In the genomic region with DNA sequence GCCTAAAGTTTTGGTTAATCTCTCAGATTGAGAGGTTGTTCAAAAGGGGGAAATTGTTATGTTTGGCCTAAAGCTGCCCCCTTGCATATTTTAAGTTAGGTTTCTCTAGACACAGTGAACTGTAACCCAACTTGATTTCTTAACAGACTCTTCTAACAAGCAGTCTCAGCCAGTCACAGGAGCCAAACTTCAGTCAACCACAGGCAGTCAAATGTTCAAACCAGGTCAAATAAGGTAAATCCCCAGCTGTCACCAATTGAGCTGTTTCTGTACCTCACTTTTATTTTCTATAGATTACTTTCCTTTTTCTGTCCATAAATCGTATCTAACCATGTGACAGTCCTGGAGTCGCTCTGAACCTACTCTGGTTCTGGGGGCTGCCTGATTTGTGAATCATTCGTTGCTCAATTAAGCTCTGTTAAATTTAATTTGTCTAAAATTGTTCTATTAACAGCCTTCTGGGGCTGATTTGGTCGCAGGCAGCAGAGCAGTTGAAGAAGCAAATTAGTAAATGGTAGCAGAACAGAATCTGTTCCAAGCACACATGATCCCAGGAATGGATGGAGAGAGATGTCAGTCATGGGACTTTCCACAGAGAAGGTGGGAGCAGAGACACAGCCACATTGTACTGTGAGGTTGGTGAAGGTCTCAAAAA, we compare ENCODE assay signal across 10 cellular contexts. TPM values are rescaled to one million over a fixed set of nuclear protein-coding genes. Genes with fewer than 3 reads are reported as not detected.
A peak's percentile ranks its signal among the peaks of the same experiment; 100 is the strongest.
DNase-seq lines count a peak whose midpoint lies in the region; ATAC-seq lines count a peak whose summit lies in the region.
"Had no signal": no experiment of that assay in that cellular context is flagged by ENCODE, and none has a peak within 500 bp of the region (broad histone marks: within the 10 kb centered on the region; RNA-seq: fewer than 3 reads in every experiment).

No MANE protein-coding gene starts in this region.

- intact Hi-C loops in posterior vena cava (cut with DNase I) = no loop called here

- DNase-seq in DMS 273 (lab: John Stamatoyannopoulos, UW; ENCODE audit: unreplicated experiment) (peak; percentile 43), DMS 273 treated with DMSO at 0.1 percent for 48 hours (lab: John Stamatoyannopoulos, UW) (no peak), mesendoderm (no peak), iPS-NIHi7 (ENCODE audit: extremely low spot score) (no peak), NCI-H510A (lab: John Stamatoyannopoulos, UW) (no peak), posterior vena cava (ENCODE audit: low spot score) (no peak)
- DNase-seq: activated CD4-positive, CD25-positive, alpha-beta regulatory T cell had no signal

- H4K5ac ChIP-seq in mesendoderm (ENCODE audit: low read length) = no peak overlapping the region

- H3K79me2 ChIP-seq in mesendoderm (ENCODE audit: control insufficient read depth, insufficient read depth, low read length) = no peaks in the 10 kb centered on the region

- ATAC-seq in GM21576 (IDR thresholded peaks at IDR 0.05; ENCODE audit: unreplicated experiment) (peak; percentile 78), HG03521 (IDR thresholded peaks at IDR 0.05; ENCODE audit: unreplicated experiment) (peak; percentile 83)

- no peaks in the 10 kb centered on the region for H3K36me3 ChIP-seq in mesendoderm (ENCODE audit: control insufficient read depth, insufficient read depth, low read length)

- no peak overlapping the region for H3K9ac ChIP-seq in mesendoderm (ENCODE audit: low read length)

- H2BK15ac ChIP-seq in mesendoderm (replicated peaks; ENCODE audit: low read depth) = no peak overlapping the region

- no peak overlapping the region for H2BK5ac ChIP-seq in mesendoderm (ENCODE audit: low read length)

- no CpG with 5 or more reads among the region's 4 CpGs for WGBS in mesendoderm (ENCODE audit: extremely low coverage, insufficient coverage, low lambda C conversion rate)

- H3K18ac ChIP-seq in mesendoderm (ENCODE audit: low read length) = peak overlapping the region; percentile 25

- no peak overlapping the region for H3K23ac ChIP-seq in mesendoderm (ENCODE audit: low read length)

- H3K79me1 ChIP-seq in mesendoderm (ENCODE audit: low read length) = no peaks in the 10 kb centered on the region

- H2AK5ac ChIP-seq in mesendoderm (ENCODE audit: low read length) = no peak overlapping the region

- H3K4me3 ChIP-seq in mesendoderm (ENCODE audit: low read length) = no peak overlapping the region

- no peak overlapping the region for H4K8ac ChIP-seq in mesendoderm (ENCODE audit: low read depth, low read length)

- H3K4ac ChIP-seq in mesendoderm (ENCODE audit: low read depth, low read length) = peak overlapping the region; percentile 64

- H3K27me3 ChIP-seq in mesendoderm (ENCODE audit: insufficient read depth, low read length, poor library complexity) = no peaks in the 10 kb centered on the region

- no peak overlapping the region for H3K56ac ChIP-seq in mesendoderm (ENCODE audit: low read length)

- H2BK120ac ChIP-seq in mesendoderm (ENCODE audit: low read depth, low read length) = no peak overlapping the region

- H3K4me2 ChIP-seq in mesendoderm (ENCODE audit: low read length) = no peak overlapping the region

- H3K27ac ChIP-seq in mesendoderm (ENCODE audit: low read depth, low read length) = no peak overlapping the region
- H3K27ac ChIP-seq: 22Rv1 had no signal

- H3K4me1 ChIP-seq in mesendoderm (ENCODE audit: control insufficient read depth, low read depth, low read length) = peaks cover 12% of the 10 kb centered on the region

RNA-seq across cellular contexts. Expression of gene NFU1, which starts 16.4 kb away (rescaled TPM):
- 96.6 TPM for polyA plus RNA-seq in mesendoderm (2013, experiment 1 of 2)
- polyA plus RNA-seq in mesendoderm (2013, experiment 2 of 2) = 97.0 TPM
- total RNA-seq in posterior vena cava = 10 to 100 TPM; 35.3 to 44.0 TPM
